ENCODE assay signal across 26 cellular contexts in the genomic region with DNA sequence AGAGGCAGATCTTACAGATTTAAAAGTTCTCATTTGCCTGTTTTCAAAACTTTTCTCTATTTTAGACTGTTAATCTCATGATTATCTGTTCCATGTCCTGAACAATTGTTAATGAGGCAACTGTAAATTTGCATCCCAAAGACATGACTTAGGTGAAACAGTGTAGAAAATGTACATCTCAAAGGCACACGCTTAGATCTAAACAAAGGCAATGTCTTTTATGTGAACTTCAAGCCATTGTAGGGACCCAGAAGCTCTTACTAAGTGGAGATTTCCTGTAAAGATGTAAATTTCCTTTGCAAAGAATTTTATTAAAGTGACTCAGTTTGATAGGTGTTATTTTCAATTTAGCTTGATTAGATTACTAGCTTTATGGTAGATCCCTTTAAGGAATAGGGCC.
DNase-seq lines count a peak whose midpoint lies in the region; ATAC-seq and TF ChIP-seq lines count a peak whose summit lies in the region.
"Had no signal": no experiment of that assay in that cellular context is flagged by ENCODE, and none has a peak within 500 bp of the region (broad histone marks: within the 10 kb centered on the region; RNA-seq: fewer than 3 reads in every experiment).

No MANE protein-coding gene starts in this region.

- DNase-seq in mammary epithelial cell (no peak), breast epithelium (ENCODE audit: low spot score in 2 of 2) (no peak), WTC11 (ENCODE audit: low spot score) (no peak), KBM-7 (no peak), NCI-H2227 (lab: John Stamatoyannopoulos, UW; ENCODE audit: unreplicated experiment) (no peak)
- DNase-seq: ACHN; BE2C; CD8-positive, alpha-beta memory T cell; DMS 273 treated with DMSO at 0.1 percent for 48 hours; DMS79; GF-D8; MV-4-11; NCI-H1105; NCI-H1436 treated with DMSO at 0.1 percent for 48 hours; NCI-H187 treated with DMSO at 0.1 percent for 48 hours; NCI-H2171 treated with DMSO at 0.1 percent for 48 hours; NCI-H446; NCI-H524 treated with DMSO at 0.1 percent for 48 hours; NCI-H82; SHP77 had no signal

- no peaks in the 10 kb centered on the region; the same call in none of the 2 replicates for H3K27me3 Mint-ChIP-seq in WTC11 (ENCODE audit: low read depth)

- TF ChIP-seq CTCF in mammary epithelial cell (conservative IDR thresholded peaks at IDR 0.05 in 1 of 2, IDR thresholded peaks at IDR 0.05 in 1 of 2; ENCODE audit: extremely low read depth in 1 of 2, insufficient read depth in 1 of 2, low read depth in 1 of 2, low read length in 2 of 2) (no peak), breast epithelium (IDR thresholded peaks at IDR 0.05) (no peak), WTC11 (IDR thresholded peaks at IDR 0.05) (no peak)

- H3K4me2 ChIP-seq in mammary epithelial cell (ENCODE audit: insufficient read depth, low read depth, low read length), result no peak overlapping the region

- 100% methylated on average over 1 of the region's 1 CpG for WGBS in mammary epithelial cell (ENCODE audit: low coverage, missing lambda C conversion rate)

- H3K9me3 ChIP-seq in mammary epithelial cell (replicated peaks; ENCODE audit: insufficient read depth, low read length) (no peaks in the 10 kb centered on the region), breast epithelium (no peaks in the 10 kb centered on the region), iPS-20b (ENCODE audit: insufficient read depth, low read depth, low read length) (0 out of 2 replicates have a peak, but pooled peaks cover 5% of the 10 kb centered on the region)
- H3K9me3 ChIP-seq: BE2C had no signal

- H3K36me3 Mint-ChIP-seq in WTC11, result peaks cover 16% of the 10 kb centered on the region
- H3K36me3 Mint-ChIP-seq: CD14-positive monocyte; CD8-positive, alpha-beta memory T cell had no signal

- H4K20me1 ChIP-seq in mammary epithelial cell (ENCODE audit: insufficient read depth, low read length), result no peaks in the 10 kb centered on the region

- no peak overlapping the region for H3K4me3 ChIP-seq in mammary epithelial cell (replicated peaks in 1 of 3; ENCODE audit: insufficient read depth in 1 of 3, low read depth in 2 of 3, low read length in 3 of 3)
- H3K4me3 ChIP-seq in breast epithelium, result no peak overlapping the region
- peak overlapping the region; percentile 33 for H3K4me3 ChIP-seq in iPS-20b (ENCODE audit: low read length)

- no peaks in the 10 kb centered on the region for H3K79me2 ChIP-seq in mammary epithelial cell (ENCODE audit: insufficient read depth, low read length)

- intact Hi-C loops in mammary epithelial cell (cut with micrococcal nuclease) (no loop called here), breast epithelium (cut with DNase I; ENCODE audit: low total_unique reads) (no loop called here)

- peaks cover 16% of the 10 kb centered on the region for H3K9me3 Mint-ChIP-seq in WTC11
- H3K9me3 Mint-ChIP-seq: CD8-positive, alpha-beta memory T cell had no signal

- dilution Hi-C loops in mammary epithelial cell (cut with HindIII; ENCODE audit: low sequenced_read_pairs), result no loop called here

- H3K27ac ChIP-seq in mammary epithelial cell (ENCODE audit: insufficient read depth, low read depth, low read length) (no peak overlapping the region), breast epithelium (no peak overlapping the region), iPS-20b (ENCODE audit: low read length) (no peak overlapping the region)
- H3K27ac ChIP-seq: 22Rv1, RWPE1 had no signal

- H3K36me3 ChIP-seq in mammary epithelial cell (ENCODE audit: insufficient read depth, low read length) (no peaks in the 10 kb centered on the region), breast epithelium (no peaks in the 10 kb centered on the region), iPS-20b (ENCODE audit: insufficient read depth, low read depth, low read length) (no peaks in the 10 kb centered on the region)
- H3K36me3 ChIP-seq: BE2C had no signal

- in situ Hi-C loops in mammary epithelial cell (cut with MboI; ENCODE audit: low sequenced_read_pairs in 2 of 2) (no loop called here), KBM-7 (cut with MboI; ENCODE audit: low pct_unique_long_range_greater_than_20kb, low sequenced_read_pairs) (no loop called here)

- CTCF ChIA-PET in mammary epithelial cell (lab: Charles Lee; ENCODE audit: low non-redundant PET) (no interaction called here), WTC11 (lab: Charles Lee) (interaction anchor here (3.0 kb wide), 1 partner anchor 26 kb away, joined by 11 read pairs; no protein-coding TSS in a partner anchor)

- TF ChIP-seq POLR2A in breast epithelium (IDR thresholded peaks at IDR 0.05), result no peak

- H3K27me3 ChIP-seq in mammary epithelial cell (ENCODE audit: insufficient read depth, low read length) (no peaks in the 10 kb centered on the region), breast epithelium (no peaks in the 10 kb centered on the region), iPS-20b (ENCODE audit: insufficient read depth, low read length) (no peaks in the 10 kb centered on the region)
- H3K27me3 ChIP-seq: BE2C had no signal

- POLR2A ChIA-PET in WTC11 (lab: Charles Lee), result no interaction called here

- BruUV-seq in mammary epithelial cell (replicated peaks; lab: Mats Ljungman, UMichigan), result no TSS peak

- H2AFZ ChIP-seq in mammary epithelial cell (ENCODE audit: low read depth, low read length), result peak overlapping the region; percentile 51

- H3K9ac ChIP-seq in mammary epithelial cell (ENCODE audit: insufficient read depth, low read length) (no peak overlapping the region), iPS-20b (ENCODE audit: low read depth, low read length) (peak overlapping the region; percentile 23; the same call in 1 of the 2 replicates)

- H3K4me1 Mint-ChIP-seq in WTC11, result peaks cover 64% of the 10 kb centered on the region
- H3K4me1 Mint-ChIP-seq: CD8-positive, alpha-beta memory T cell had no signal

- H3K27ac Mint-ChIP-seq in WTC11, result peak overlapping the region; percentile 13; the same call in 1 of the 2 replicates
- H3K27ac Mint-ChIP-seq: CD14-positive monocyte; CD8-positive, alpha-beta memory T cell had no signal

- peak overlapping the region; percentile 10 for H3K4me3 Mint-ChIP-seq in WTC11
- H3K4me3 Mint-ChIP-seq: CD14-positive monocyte; CD8-positive, alpha-beta memory T cell had no signal

- H3K4me1 ChIP-seq in mammary epithelial cell (ENCODE audit: insufficient read depth, low read length) (no peaks in the 10 kb centered on the region), breast epithelium (no peaks in the 10 kb centered on the region), iPS-20b (ENCODE audit: insufficient read depth, low read length) (peaks cover 60% of the 10 kb centered on the region)
- H3K4me1 ChIP-seq: BE2C had no signal

- ATAC-seq in WTC11, result peak; percentile 65
- no peak for ATAC-seq in HG03457 (IDR thresholded peaks at IDR 0.05; ENCODE audit: unreplicated experiment)
- ATAC-seq: Panc1 had no signal

TF ChIP-seq in WTC11, 78 proteins besides CTCF, POLR2A, EP300 and RAD21:
- TF ChIP-seq TEAD1 (CRISPR knock-in tag; IDR thresholded peaks at IDR 0.05), result no peak; the same call in 1 of the 2 replicates
- TF ChIP-seq, protein P1, sequence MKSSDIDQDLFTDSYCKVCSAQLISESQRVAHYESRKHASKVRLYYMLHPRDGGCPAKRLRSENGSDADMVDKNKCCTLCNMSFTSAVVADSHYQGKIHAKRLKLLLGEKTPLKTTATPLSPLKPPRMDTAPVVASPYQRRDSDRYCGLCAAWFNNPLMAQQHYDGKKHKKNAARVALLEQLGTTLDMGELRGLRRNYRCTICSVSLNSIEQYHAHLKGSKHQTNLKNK (CRISPR knock-in tag; IDR thresholded peaks at IDR 0.05), result peak; percentile 41; the same call in 1 of the 2 replicates
TF ChIP-seq in WTC11: peak in this region for 1.
